In the genomic region with DNA sequence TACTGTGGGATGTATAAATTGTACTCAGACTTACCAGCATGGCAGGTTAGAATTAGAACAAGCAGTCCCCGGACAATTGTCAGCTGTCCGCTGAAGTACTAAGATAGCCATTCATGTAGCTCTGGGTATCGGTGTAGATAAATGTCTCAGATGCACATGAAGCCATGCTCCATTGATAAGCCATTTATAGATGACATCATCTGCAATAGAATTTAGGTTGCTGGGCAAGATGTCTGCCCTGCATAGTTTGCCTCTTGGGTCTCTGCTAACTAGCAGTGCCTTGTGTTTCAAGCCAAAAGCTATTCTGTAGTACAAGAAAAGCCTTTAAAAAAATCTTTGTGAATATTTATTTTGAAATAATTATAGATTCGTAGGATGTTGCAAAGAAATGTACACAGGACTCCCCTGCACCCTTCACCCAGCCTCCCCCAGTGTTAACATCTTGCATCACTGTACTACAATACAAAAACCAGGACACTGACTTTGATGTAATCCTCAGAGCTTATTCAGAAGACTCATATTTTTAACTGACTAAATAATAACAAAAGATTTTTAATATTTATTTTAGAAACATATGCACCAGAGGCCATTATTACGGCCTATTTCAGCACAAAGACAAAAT, we compare ENCODE assay signal across 21 cellular contexts.
DNase-seq lines count a peak whose midpoint lies in the region; ATAC-seq and TF ChIP-seq lines count a peak whose summit lies in the region.
"Had no signal": no experiment of that assay in that cellular context is flagged by ENCODE, and none has a peak within 500 bp of the region (broad histone marks: within the 10 kb centered on the region; RNA-seq: fewer than 3 reads in every experiment).

No MANE protein-coding gene starts in this region.

- H3K9ac ChIP-seq in BLaER1 = no peak overlapping the region
- H3K9ac ChIP-seq in BLaER1 treated with 17β-estradiol and CSF1 and Interleukin-3, amounts not matched to agents 10 nM and 100 nM = no peak overlapping the region

- H3K27me3 ChIP-seq in BLaER1 (no peaks in the 10 kb centered on the region), ascending aorta (no peaks in the 10 kb centered on the region), esophagus squamous epithelium (no peaks in the 10 kb centered on the region)
- H3K27me3 ChIP-seq in BLaER1 treated with 17β-estradiol and CSF1 and Interleukin-3, amounts not matched to agents 10 nM and 100 nM = no peaks in the 10 kb centered on the region
- H3K27me3 ChIP-seq: BE2C had no signal

- no peak for TF ChIP-seq POLR2A in esophagus squamous epithelium (IDR thresholded peaks at IDR 0.05)

- H3K36me3 ChIP-seq in BLaER1 = no peaks in the 10 kb centered on the region
- H3K36me3 ChIP-seq in BLaER1 treated with 17β-estradiol and CSF1 and Interleukin-3, amounts not matched to agents 10 nM and 100 nM = no peaks in the 10 kb centered on the region
- H3K36me3 ChIP-seq in ascending aorta = no peaks in the 10 kb centered on the region
- no peaks in the 10 kb centered on the region for H3K36me3 ChIP-seq in esophagus squamous epithelium
- H3K36me3 ChIP-seq: BE2C had no signal

- peak overlapping the region; percentile 70; the same call in 1 of the 2 replicates for H3K4me2 ChIP-seq in BLaER1
- H3K4me2 ChIP-seq in BLaER1 treated with 17β-estradiol and CSF1 and Interleukin-3, amounts not matched to agents 10 nM and 100 nM = peak overlapping the region in 6 of 11 experiments; percentile 47 to 72 (median 61); a peak in 8 of 22 replicates

- no peak overlapping the region for H3K4me3 ChIP-seq in BLaER1
- no peak overlapping the region for H3K4me3 ChIP-seq in BLaER1 treated with 17β-estradiol and CSF1 and Interleukin-3, amounts not matched to agents 10 nM and 100 nM
- H3K4me3 ChIP-seq in ascending aorta = no peak overlapping the region
- H3K4me3 ChIP-seq in esophagus squamous epithelium = no peak overlapping the region
- H3K4me3 ChIP-seq: GM12878 had no signal

- DNase-seq in ascending aorta (ENCODE audit: low spot score in 2 of 2) (no peak), left cardiac atrium (no peak), esophagus squamous epithelium (lab: John Stamatoyannopoulos, UW) (no peak)
- DNase-seq: 8988T; ACHN; BE2C; C1 segment of cervical spinal cord; CD4-positive, alpha-beta memory T cell; CD4-positive, CD25-positive, alpha-beta regulatory T cell; CD8-positive, alpha-beta memory T cell; COR-L47; DMS 273 treated with DMSO at 0.1 percent for 48 hours; DMS153; DMS53; DMS79; DND-41; EL; GDM1 had no signal

- intact Hi-C loops in ascending aorta (cut with DNase I) (no loop called here), left cardiac atrium (cut with DNase I) (no loop called here), esophagus squamous epithelium (cut with DNase I) (no loop called here)

- ATAC-seq in left cardiac atrium = no peak
- ATAC-seq: GM12878 had no signal

- peaks cover 24% of the 10 kb centered on the region for H3K4me1 ChIP-seq in BLaER1
- H3K4me1 ChIP-seq in BLaER1 treated with 17β-estradiol and CSF1 and Interleukin-3, amounts not matched to agents 10 nM and 100 nM = peaks cover 0 to 21% (median 15%) of the 10 kb centered on the region in 10 experiments; a peak in 17 of 20 replicates
- peaks cover 5 to 21% of the 10 kb centered on the region in 2 donors for H3K4me1 ChIP-seq in ascending aorta
- H3K4me1 ChIP-seq in esophagus squamous epithelium = no peaks in the 10 kb centered on the region
- H3K4me1 ChIP-seq: BE2C had no signal

- H3K27ac ChIP-seq in BLaER1 (no peak overlapping the region), ascending aorta (peak overlapping the region; percentile 70 to 80), esophagus squamous epithelium (no peak overlapping the region)
- no peak overlapping the region for H3K27ac ChIP-seq in BLaER1 treated with 17β-estradiol and CSF1 and Interleukin-3, amounts not matched to agents 10 nM and 100 nM

- no peaks in the 10 kb centered on the region; the same call in 1 of the 2 replicates for H3K9me3 ChIP-seq in BLaER1
- H3K9me3 ChIP-seq in BLaER1 treated with 17β-estradiol and CSF1 and Interleukin-3, amounts not matched to agents 10 nM and 100 nM (replicated peaks in 1 of 11) = peaks cover 0 to 6% (median 0%) of the 10 kb centered on the region in 11 experiments; a peak in 3 of 22 replicates
- no peaks in the 10 kb centered on the region for H3K9me3 ChIP-seq in ascending aorta
- no peaks in the 10 kb centered on the region for H3K9me3 ChIP-seq in esophagus squamous epithelium
- H3K9me3 ChIP-seq: BE2C had no signal

- 63 to 75% methylated on average over 5 of the region's 5 CpGs for whole genome bisulfite sequencing in esophagus squamous epithelium, 2 donors

- TF ChIP-seq CTCF in ascending aorta (IDR thresholded peaks at IDR 0.05) (no peak), esophagus squamous epithelium (IDR thresholded peaks at IDR 0.05) (no peak)

- no peaks in the 10 kb centered on the region for H4K20me1 ChIP-seq in BLaER1
- H4K20me1 ChIP-seq in BLaER1 treated with 17β-estradiol and CSF1 and Interleukin-3, amounts not matched to agents 10 nM and 100 nM = no peaks in the 10 kb centered on the region

Comparison
In these comparisons a context has a peak if more than half of its experiments do, and no peak if none do; other contexts are left out.
1. H3K27ac ChIP-seq: peak in ascending aorta (2 of 2); none in BLaER1 (single experiment), BLaER1 treated with 17β-estradiol and CSF1 and Interleukin-3, amounts not matched to agents 10 nM and 100 nM (0 of 11) and esophagus squamous epithelium (0 of 4).